In genomic region chr14:50000215-50001145, GRCh38 we compare ENCODE assay signal across 8 cellular contexts.
DNase-seq lines count a peak whose midpoint lies in the region; FAIRE-seq and TF ChIP-seq lines count a peak whose summit lies in the region.

No MANE protein-coding gene starts in this region.

- no peak for TF ChIP-seq CTCF in GM20000 (IDR thresholded peaks at IDR 0.05; ENCODE audit: extremely low read depth, missing control alignments)

- peak; percentile 64 for DNase-seq in ACHN
- DNase-seq in GM20000 (ENCODE audit: low spot score): peak; percentile 62
- DNase-seq in RPMI7951 (ENCODE audit: low read depth): peak; percentile 98
- DNase-seq in activated effector memory CD4-positive, alpha-beta T cell treated with anti-CD3 and anti-CD28 coated beads, Interleukin-2, amount 50 U/mL, for 16 hours: peak; percentile 91
- DNase-seq in foreskin melanocyte: peak; percentile 85
- DNase-seq in renal cortical epithelial cell (ENCODE audit: low read depth): peak; percentile 90
- peak; percentile 77 for DNase-seq in urothelium cell line (ENCODE audit: low spot score)
- no peak for DNase-seq in cerebellar nuclear complex (lab: John Stamatoyannopoulos, UW)

- in situ Hi-C loops in ACHN (cut with HindIII; ENCODE audit: low pct_ligation_motif_present, low pct_unique_long_range_greater_than_20kb, low sequenced_read_pairs): no loop called here

- no peak for FAIRE-seq in urothelium cell line (lab: Jason Lieb, UNC)

Comparison
In these comparisons a context has a peak if more than half of its experiments do, and no peak if none do; other contexts are left out.
1. DNase-seq: peak in ACHN (single experiment), GM20000 (single experiment), RPMI7951 (single experiment), activated effector memory CD4-positive, alpha-beta T cell treated with anti-CD3 and anti-CD28 coated beads, Interleukin-2, amount 50 U/mL, for 16 hours (single experiment), foreskin melanocyte (single experiment), renal cortical epithelial cell (single experiment) and urothelium cell line (single experiment); none in cerebellar nuclear complex (0 of 2).